In genomic region chr10:58267713-58268453, GRCh38 we compare ENCODE assay signal across 1 cellular context.
TF ChIP-seq lines count a peak whose summit lies in the region.

Gene IPMK, minus strand, starts transcription at chr10:58267894. Its CDS starts 283 bp downstream, at chr10:58267611.

TF ChIP-seq in A549, 52 proteins besides CTCF, POLR2A, EP300 and RAD21 (continued from another document):
- TF ChIP-seq KDM1A (IDR thresholded peaks at IDR 0.05; ENCODE audit: low read depth) (no peak), E2F6 (IDR thresholded peaks at IDR 0.05; ENCODE audit: borderline replicate concordance, low read depth) (peak; percentile 96), EHF (CRISPR knock-in tag; IDR thresholded peaks at IDR 0.05) (no peak), PHF8 (IDR thresholded peaks at IDR 0.05; ENCODE audit: borderline replicate concordance, low read depth) (peak; percentile 49), REST (IDR thresholded peaks at IDR 0.05) (no peak), MAFK (IDR thresholded peaks at IDR 0.05; ENCODE audit: partially characterized antibody) (no peak)
